8 cellular contexts compared by ENCODE assay signal in genomic region chr19:29605653-29606419, GRCh38. TPM values are rescaled to one million over a fixed set of nuclear protein-coding genes. Genes with fewer than 3 reads are reported as not detected.
DNase-seq lines count a peak whose midpoint lies in the region; ATAC-seq and TF ChIP-seq lines count a peak whose summit lies in the region.

POP4 (plus strand) TSS chr19:29606283; CDS start chr19:29606319, 36 bp downstream.

- H3K27me3 Mint-ChIP-seq in chondrocyte (ENCODE audit: low read depth), result no peaks in the 10 kb centered on the region

- DNase-seq in AG10803 (ENCODE audit: low read depth) (peak; percentile 92), NCI-H510A treated with DMSO at 0.1 percent for 48 hours (lab: John Stamatoyannopoulos, UW) (peak; percentile 76), chondrocyte (ENCODE audit: low spot score) (peak; percentile 98), kidney glomerular epithelial cell (lab: John Stamatoyannopoulos, UW) (peak; percentile 87)
- DNase-seq in activated CD4-positive, alpha-beta T cell treated with anti-CD3 and anti-CD28 coated beads for 24 hours (ENCODE audit: low read depth in 2 of 2), result peak; percentile 96 to 99
- peak; percentile 88 to 97 for DNase-seq in stimulated activated CD4-positive, alpha-beta T cell treated with anti-CD3 and anti-CD28 coated beads, Interleukin-1b, Interleukin-23, amount 100 ng/mL, for 1 hour (ENCODE audit: low read depth in 2 of 2)

- H3K9me3 Mint-ChIP-seq in chondrocyte (ENCODE audit: low read depth), result no peaks in the 10 kb centered on the region

- H3K27ac Mint-ChIP-seq in chondrocyte (ENCODE audit: unreplicated experiment), result peak within 1 kb of the TSS; percentile 99

- no peak for TF ChIP-seq CTCF in AG10803 (conservative IDR thresholded peaks at IDR 0.05; ENCODE audit: low read length)
- no peak for TF ChIP-seq CTCF in chondrocyte (IDR thresholded peaks at IDR 0.05)

- ATAC-seq in GM19043 (IDR thresholded peaks at IDR 0.05; ENCODE audit: low read depth, unreplicated experiment) (peak; percentile 59), HG03378 (IDR thresholded peaks at IDR 0.05; ENCODE audit: unreplicated experiment) (peak; percentile 69)

- peaks cover 5% of the 10 kb centered on the region for H3K36me3 Mint-ChIP-seq in chondrocyte (ENCODE audit: low read depth)

- H3K4me3 ChIP-seq in AG10803 (ENCODE audit: low read length), result peak within 1 kb of the TSS; percentile 99

- peaks cover 19% of the 10 kb centered on the region for H3K4me1 Mint-ChIP-seq in chondrocyte (ENCODE audit: low read depth)

- peak within 1 kb of the TSS; percentile 98 for H3K4me3 Mint-ChIP-seq in chondrocyte (ENCODE audit: unreplicated experiment)

RNA-seq across cellular contexts. Expression of gene POP4, which starts in this region (rescaled TPM):
- 49.0 to 71.1 TPM (median 49.4 TPM) in 3 replicates for total RNA-seq in chondrocyte

Comparison
In these comparisons a context has a peak if more than half of its experiments do, and no peak if none do; other contexts are left out.
1. Peak in every context shown above with its lines: DNase-seq, ATAC-seq and H3K4me3 ChIP-seq.